9 cellular contexts compared by ENCODE assay signal in the genomic region with DNA sequence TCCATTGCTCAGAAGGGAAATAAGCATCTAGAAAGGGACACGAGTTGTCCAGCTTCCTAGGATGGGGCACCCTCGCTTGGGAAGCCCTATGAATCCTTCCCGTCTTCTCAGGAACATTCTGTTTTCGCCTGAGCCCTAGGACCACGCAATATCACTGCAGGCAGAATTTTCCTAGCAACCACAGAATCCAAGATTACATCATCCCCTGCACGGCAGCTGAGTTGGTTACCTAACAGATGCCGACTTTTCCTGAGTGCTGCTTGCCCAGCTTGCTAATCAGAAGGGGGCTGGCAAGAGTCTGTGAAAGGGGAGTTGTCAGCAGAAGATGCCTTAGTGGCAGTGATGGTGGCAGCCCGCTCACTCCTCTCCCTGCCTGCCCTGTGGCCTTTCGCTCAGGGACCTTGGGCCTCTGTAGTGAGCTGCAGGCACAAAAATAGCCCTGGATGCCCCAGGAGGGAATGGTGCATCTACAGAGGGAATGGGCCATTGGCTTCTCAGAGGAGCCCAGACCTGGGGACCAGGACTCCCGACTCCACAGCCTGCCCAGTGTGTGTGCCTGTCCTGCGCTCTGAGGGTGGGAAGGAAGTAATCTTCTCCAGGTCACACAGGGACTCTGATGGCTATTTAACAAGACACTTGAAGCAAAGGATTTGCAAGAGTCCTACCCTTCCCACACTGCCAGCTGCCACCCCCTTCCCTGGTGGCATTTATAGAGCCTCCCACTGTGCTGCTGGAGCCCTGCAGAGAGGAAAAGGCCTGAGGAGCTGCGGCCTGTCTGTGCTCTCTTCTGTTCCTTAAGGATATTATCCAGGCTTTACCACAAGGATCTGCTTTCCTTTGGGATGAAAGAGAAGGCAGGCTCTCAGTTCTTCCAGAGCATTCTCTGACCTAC.
DNase-seq lines count a peak whose midpoint lies in the region; TF ChIP-seq lines count a peak whose summit lies in the region.
"Had no signal": no experiment of that assay in that cellular context is flagged by ENCODE, and none has a peak within 500 bp of the region (broad histone marks: within the 10 kb centered on the region; RNA-seq: fewer than 3 reads in every experiment).

No MANE protein-coding gene starts in this region.

- H3K27ac ChIP-seq in iPS-20b (ENCODE audit: low read length) (no peak overlapping the region), coronary artery (no peak overlapping the region)
- H3K27ac ChIP-seq: VCaP had no signal

- TF ChIP-seq CTCF in AG10803 (conservative IDR thresholded peaks at IDR 0.05; ENCODE audit: low read length) (no peak), astrocyte of the cerebellum (IDR thresholded peaks at IDR 0.05; ENCODE audit: low read depth, low read length, missing control alignments) (no peak), coronary artery (IDR thresholded peaks at IDR 0.05) (no peak)

- no peaks in the 10 kb centered on the region for H3K27me3 ChIP-seq in iPS-20b (ENCODE audit: insufficient read depth, low read length)

- H3K9ac ChIP-seq in iPS-20b (ENCODE audit: low read depth, low read length) = 0 out of 2 replicates have a peak overlapping the region, but pooled peaks have one; percentile 3

- in situ Hi-C loops in astrocyte of the cerebellum (cut with HindIII; ENCODE audit: low sequenced_read_pairs) = no loop called here

- no peaks in the 10 kb centered on the region for H3K36me3 ChIP-seq in iPS-20b (ENCODE audit: insufficient read depth, low read depth, low read length)

- H3K9me3 ChIP-seq in iPS-20b (ENCODE audit: insufficient read depth, low read depth, low read length) = no peaks in the 10 kb centered on the region

- no peak overlapping the region for H3K4me3 ChIP-seq in AG10803 (ENCODE audit: low read length)
- H3K4me3 ChIP-seq in astrocyte of the cerebellum (ENCODE audit: low read depth, low read length) = no peak overlapping the region
- no peak overlapping the region for H3K4me3 ChIP-seq in iPS-20b (ENCODE audit: low read length)
- no peak overlapping the region for H3K4me3 ChIP-seq in coronary artery

- peak; percentile 83 for DNase-seq in AG10803 (ENCODE audit: low read depth)
- DNase-seq in HuH-7.5 (ENCODE audit: low spot score) = peak; percentile 48
- peak; percentile 74 for DNase-seq in astrocyte of the cerebellum (ENCODE audit: low read depth)
- DNase-seq in iPS-NIHi7 (ENCODE audit: extremely low spot score) = no peak
- DNase-seq in foreskin melanocyte = no peak
- DNase-seq in 8988T = no peak
- no peak for DNase-seq in coronary artery (ENCODE audit: low spot score)

- peaks cover 9% of the 10 kb centered on the region for H3K4me1 ChIP-seq in iPS-20b (ENCODE audit: insufficient read depth, low read length)

Comparison
In these comparisons a context has a peak if more than half of its experiments do, and no peak if none do; other contexts are left out.
1. DNase-seq: peak in AG10803 (single experiment), HuH-7.5 (single experiment) and astrocyte of the cerebellum (single experiment); none in iPS-NIHi7 (single experiment), foreskin melanocyte (single experiment), 8988T (single experiment) and coronary artery (single experiment).